ENCODE assay signal across 9 cellular contexts in genomic region chr5:40437452-40437861, GRCh38.
A peak's percentile ranks its signal among the peaks of the same experiment; 100 is the strongest.
DNase-seq lines count a peak whose midpoint lies in the region; ATAC-seq and TF ChIP-seq lines count a peak whose summit lies in the region.
"Had no signal": no experiment of that assay in that cellular context is flagged by ENCODE, and none has a peak within 500 bp of the region (broad histone marks: within the 10 kb centered on the region; RNA-seq: fewer than 3 reads in every experiment).

No MANE protein-coding gene starts in this region.

- H3K27ac Mint-ChIP-seq in activated CD4-positive, alpha-beta T cell treated with anti-CD3 and anti-CD28 coated beads, Interleukin-2, amount 10 ng/mL, durations not matched to agents 7 days and 5 days, result peak overlapping the region; percentile 63

- no peak overlapping the region for H3K4me3 Mint-ChIP-seq in activated CD4-positive, alpha-beta T cell treated with anti-CD3 and anti-CD28 coated beads, Interleukin-2, amount 10 ng/mL, durations not matched to agents 7 days and 5 days

- H3K9me3 Mint-ChIP-seq in activated CD4-positive, alpha-beta T cell treated with anti-CD3 and anti-CD28 coated beads, Interleukin-2, amount 10 ng/mL, durations not matched to agents 7 days and 5 days, result peaks cover 13% of the 10 kb centered on the region

- H3K36me3 Mint-ChIP-seq in activated CD4-positive, alpha-beta T cell treated with anti-CD3 and anti-CD28 coated beads, Interleukin-2, amount 10 ng/mL, durations not matched to agents 7 days and 5 days (ENCODE audit: low read depth), result peaks cover 6% of the 10 kb centered on the region

- H3K27ac ChIP-seq in lower lobe of right lung (no peak overlapping the region), left ventricle myocardium inferior (replicated peaks) (no peak overlapping the region)
- H3K27ac ChIP-seq: body of pancreas had no signal

- no peaks in the 10 kb centered on the region for H3K4me1 ChIP-seq in lower lobe of right lung
- H3K4me1 ChIP-seq in left ventricle myocardium inferior, result no peaks in the 10 kb centered on the region
- H3K4me1 ChIP-seq: body of pancreas had no signal

- TF ChIP-seq CTCF in lower lobe of right lung (IDR thresholded peaks at IDR 0.05) (no peak), left ventricle myocardium inferior (IDR thresholded peaks at IDR 0.05; ENCODE audit: borderline replicate concordance) (no peak)

- peak; percentile 44 for DNase-seq in stimulated activated naive CD4-positive, alpha-beta T cell treated with Interleukin-2 at 50 U/mL for 16 hours (lab: John Stamatoyannopoulos, UW)
- no peak for DNase-seq in stimulated activated naive CD4-positive, alpha-beta T cell (lab: John Stamatoyannopoulos, UW)
- no peak for DNase-seq in activated CD4-positive, alpha-beta T cell treated with anti-CD3 and anti-CD28 coated beads, Interleukin-2, amount 10 ng/mL, durations not matched to agents 7 days and 5 days
- no peak for DNase-seq in lower lobe of right lung
- DNase-seq in SK-N-DZ (ENCODE audit: low spot score), result no peak
- no peak for DNase-seq in NCI-H146 treated with DMSO at 0.1 percent for 48 hours (lab: John Stamatoyannopoulos, UW; ENCODE audit: unreplicated experiment)
- DNase-seq in left ventricle myocardium inferior, result no peak

- H3K9me3 ChIP-seq in lower lobe of right lung, result no peaks in the 10 kb centered on the region
- no peaks in the 10 kb centered on the region for H3K9me3 ChIP-seq in left ventricle myocardium inferior (replicated peaks)
- H3K9me3 ChIP-seq: body of pancreas had no signal

- no peaks in the 10 kb centered on the region for H3K27me3 Mint-ChIP-seq in activated CD4-positive, alpha-beta T cell treated with anti-CD3 and anti-CD28 coated beads, Interleukin-2, amount 10 ng/mL, durations not matched to agents 7 days and 5 days

- CTCF ChIA-PET in activated CD4-positive, alpha-beta T cell treated with anti-CD3 and anti-CD28 coated beads, Interleukin-2, amount 10 ng/mL, durations not matched to agents 7 days and 5 days (lab: Charles Lee), result interaction anchor here (0.9 to 2.1 kb wide), 11 partner anchors 8 to 423 kb away, joined by 3 to 8 read pairs (median 4); no protein-coding TSS in a partner anchor

- ATAC-seq in HG03196 (IDR thresholded peaks at IDR 0.05; ENCODE audit: unreplicated experiment) (peak; percentile 50), lower lobe of right lung (peak; percentile 82)
- ATAC-seq: body of pancreas had no signal

- H3K36me3 ChIP-seq in lower lobe of right lung, result no peaks in the 10 kb centered on the region
- no peaks in the 10 kb centered on the region for H3K36me3 ChIP-seq in left ventricle myocardium inferior

- intact Hi-C loops in lower lobe of right lung (cut with DNase I), result no loop called here
- intact Hi-C loops in left ventricle myocardium inferior (cut with micrococcal nuclease), result no loop called here

- POLR2A ChIA-PET in activated CD4-positive, alpha-beta T cell treated with anti-CD3 and anti-CD28 coated beads, Interleukin-2, amount 10 ng/mL, durations not matched to agents 7 days and 5 days (lab: Charles Lee), result no interaction called here

- H3K4me1 Mint-ChIP-seq in activated CD4-positive, alpha-beta T cell treated with anti-CD3 and anti-CD28 coated beads, Interleukin-2, amount 10 ng/mL, durations not matched to agents 7 days and 5 days, result peaks cover 70% of the 10 kb centered on the region

- no peaks in the 10 kb centered on the region for H3K27me3 ChIP-seq in lower lobe of right lung (ENCODE audit: low read depth)
- no peaks in the 10 kb centered on the region for H3K27me3 ChIP-seq in left ventricle myocardium inferior (ENCODE audit: low read depth)
- H3K27me3 ChIP-seq: body of pancreas had no signal

- H3K4me3 ChIP-seq in lower lobe of right lung (no peak overlapping the region), left ventricle myocardium inferior (no peak overlapping the region)
- H3K4me3 ChIP-seq: body of pancreas had no signal
